ENCODE assay signal across 1 cellular context in genomic region chr17:21042434-21043295, GRCh38.
TF ChIP-seq lines count a peak whose summit lies in the region.

Gene USP22, minus strand, starts transcription at chr17:21043011. Its CDS starts 176 bp downstream, at chr17:21042835.

TF ChIP-seq in K562, 482 proteins besides CTCF, POLR2A, EP300 and RAD21 (continued from another document and continues in another):
- no peak for TF ChIP-seq ZNF830 (CRISPR knock-in tag; IDR thresholded peaks at IDR 0.05)
- no peak for TF ChIP-seq ARID3A (IDR thresholded peaks at IDR 0.05; ENCODE audit: borderline replicate concordance, low read depth, low read length)
- TF ChIP-seq BRD4 (IDR thresholded peaks at IDR 0.05): no peak
- 0 out of 2 replicates have a peak, but pooled peaks have one; percentile 37 for TF ChIP-seq TOE1 (IDR thresholded peaks at IDR 0.05; ENCODE audit: borderline replicate concordance)
- no peak for TF ChIP-seq TOE1 (CRISPR knock-in tag; IDR thresholded peaks at IDR 0.05; ENCODE audit: borderline replicate concordance, low read depth)
- no peak for TF ChIP-seq HOXB6 (CRISPR knock-in tag; IDR thresholded peaks at IDR 0.05; ENCODE audit: borderline replicate concordance)
- no peak for TF ChIP-seq MEF2A (IDR thresholded peaks at IDR 0.05; ENCODE audit: control insufficient read depth, low read depth, low read length)
- TF ChIP-seq NR3C1 (CRISPR knock-in tag; IDR thresholded peaks at IDR 0.05): no peak
- TF ChIP-seq NUFIP1 (IDR thresholded peaks at IDR 0.05; ENCODE audit: partially characterized antibody): no peak
- no peak for TF ChIP-seq SP2 (IDR thresholded peaks at IDR 0.05; ENCODE audit: extremely low read depth, low read depth, low read length, poor library complexity, severe bottlenecking)
- TF ChIP-seq SIX5 (IDR thresholded peaks at IDR 0.05; ENCODE audit: borderline replicate concordance in 1 of 2, insufficient read depth in 1 of 2, low read depth in 1 of 2, low read length in 2 of 2): no peak
- no peak for TF ChIP-seq FUS (optimal IDR thresholded peaks at IDR 0.05; ENCODE audit: low read depth, low read length)
- TF ChIP-seq EWSR1 (IDR thresholded peaks at IDR 0.05; ENCODE audit: borderline replicate concordance, low read depth, partially characterized antibody): no peak
- TF ChIP-seq NR0B1 (IDR thresholded peaks at IDR 0.05; ENCODE audit: partially characterized antibody): no peak
- no peak for TF ChIP-seq DACH1 (IDR thresholded peaks at IDR 0.05; ENCODE audit: partially characterized antibody)
- TF ChIP-seq, protein P1, sequence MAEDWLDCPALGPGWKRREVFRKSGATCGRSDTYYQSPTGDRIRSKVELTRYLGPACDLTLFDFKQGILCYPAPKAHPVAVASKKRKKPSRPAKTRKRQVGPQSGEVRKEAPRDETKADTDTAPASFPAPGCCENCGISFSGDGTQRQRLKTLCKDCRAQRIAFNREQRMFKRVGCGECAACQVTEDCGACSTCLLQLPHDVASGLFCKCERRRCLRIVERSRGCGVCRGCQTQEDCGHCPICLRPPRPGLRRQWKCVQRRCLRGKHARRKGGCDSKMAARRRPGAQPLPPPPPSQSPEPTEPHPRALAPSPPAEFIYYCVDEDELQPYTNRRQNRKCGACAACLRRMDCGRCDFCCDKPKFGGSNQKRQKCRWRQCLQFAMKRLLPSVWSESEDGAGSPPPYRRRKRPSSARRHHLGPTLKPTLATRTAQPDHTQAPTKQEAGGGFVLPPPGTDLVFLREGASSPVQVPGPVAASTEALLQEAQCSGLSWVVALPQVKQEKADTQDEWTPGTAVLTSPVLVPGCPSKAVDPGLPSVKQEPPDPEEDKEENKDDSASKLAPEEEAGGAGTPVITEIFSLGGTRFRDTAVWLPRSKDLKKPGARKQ (CRISPR knock-in tag; IDR thresholded peaks at IDR 0.05): no peak
- peak; percentile 68; the same call in 1 of the 2 replicates for TF ChIP-seq PHF8 (IDR thresholded peaks at IDR 0.05; ENCODE audit: borderline replicate concordance, low read length)
- no peak for TF ChIP-seq ZNF444 (CRISPR knock-in tag; IDR thresholded peaks at IDR 0.05)
- TF ChIP-seq RNF2 (IDR thresholded peaks at IDR 0.05): peak; percentile 45; the same call in 1 of the 2 replicates
- TF ChIP-seq KDM5B (IDR thresholded peaks at IDR 0.05; ENCODE audit: insufficient replicate concordance, low read depth, low read length): peak; percentile 40
- TF ChIP-seq JUN (IDR thresholded peaks at IDR 0.05; ENCODE audit: borderline replicate concordance, low read depth, low read length): no peak; the same call in 1 of the 2 replicates
- TF ChIP-seq JUN (CRISPR knock-in tag; IDR thresholded peaks at IDR 0.05; ENCODE audit: borderline replicate concordance): no peak; the same call in 1 of the 2 replicates
- no peak for TF ChIP-seq KLF16 (IDR thresholded peaks at IDR 0.05)
- TF ChIP-seq POU5F1 (IDR thresholded peaks at IDR 0.05; ENCODE audit: borderline replicate concordance, low read depth, low read length, partially characterized antibody): no peak
- peak; percentile 46 for TF ChIP-seq PRPF4 (IDR thresholded peaks at IDR 0.05; ENCODE audit: insufficient read depth, low read depth, low read length, poor library complexity, severe bottlenecking)
- no peak for TF ChIP-seq ZBTB43 (CRISPR knock-in tag; IDR thresholded peaks at IDR 0.05)
- TF ChIP-seq ZNF253 (CRISPR knock-in tag; conservative IDR thresholded peaks at IDR 0.05): no peak
- no peak for TF ChIP-seq GTF2B (IDR thresholded peaks at IDR 0.05; ENCODE audit: extremely low read depth, insufficient read length)
- no peak for TF ChIP-seq ZFP1 (CRISPR knock-in tag; IDR thresholded peaks at IDR 0.05)
- peak; percentile 39; the same call in 1 of the 2 replicates for TF ChIP-seq NCOR1 (IDR thresholded peaks at IDR 0.05)
- TF ChIP-seq ZNF224 (CRISPR knock-in tag; IDR thresholded peaks at IDR 0.05): no peak
- TF ChIP-seq THRAP3 (IDR thresholded peaks at IDR 0.05; ENCODE audit: borderline replicate concordance): no peak
- no peak for TF ChIP-seq ZSCAN29 (IDR thresholded peaks at IDR 0.05)
- TF ChIP-seq ETV1 (tag; conservative IDR thresholded peaks at IDR 0.05; ENCODE audit: low read depth): no peak
- no peak for TF ChIP-seq CBX2 (IDR thresholded peaks at IDR 0.05; ENCODE audit: insufficient read depth, low read length, poor library complexity, severe bottlenecking)
- TF ChIP-seq ATF1 (CRISPR knock-in tag; IDR thresholded peaks at IDR 0.05): no peak
- no peak for TF ChIP-seq ATF1 (tag; IDR thresholded peaks at IDR 0.05)
- no peak for TF ChIP-seq SNAPC5 (CRISPR knock-in tag; IDR thresholded peaks at IDR 0.05)
- TF ChIP-seq ZNF384 (IDR thresholded peaks at IDR 0.05; ENCODE audit: low read depth, low read length): no peak
- TF ChIP-seq ZFPM2 (CRISPR knock-in tag; IDR thresholded peaks at IDR 0.05): no peak
- TF ChIP-seq SNIP1 (IDR thresholded peaks at IDR 0.05; ENCODE audit: low read depth): no peak
- TF ChIP-seq, protein P2, sequence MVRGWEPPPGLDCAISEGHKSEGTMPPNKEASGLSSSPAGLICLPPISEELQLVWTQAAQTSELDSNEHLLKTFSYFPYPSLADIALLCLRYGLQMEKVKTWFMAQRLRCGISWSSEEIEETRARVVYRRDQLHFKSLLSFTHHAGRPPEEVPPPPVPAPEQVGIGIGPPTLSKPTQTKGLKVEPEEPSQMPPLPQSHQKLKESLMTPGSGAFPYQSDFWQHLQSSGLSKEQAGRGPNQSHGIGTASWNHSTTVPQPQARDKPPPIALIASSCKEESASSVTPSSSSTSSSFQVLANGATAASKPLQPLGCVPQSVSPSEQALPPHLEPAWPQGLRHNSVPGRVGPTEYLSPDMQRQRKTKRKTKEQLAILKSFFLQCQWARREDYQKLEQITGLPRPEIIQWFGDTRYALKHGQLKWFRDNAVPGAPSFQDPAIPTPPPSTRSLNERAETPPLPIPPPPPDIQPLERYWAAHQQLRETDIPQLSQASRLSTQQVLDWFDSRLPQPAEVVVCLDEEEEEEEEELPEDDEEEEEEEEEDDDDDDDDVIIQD (CRISPR knock-in tag; IDR thresholded peaks at IDR 0.05): no peak
- TF ChIP-seq DMBX1 (CRISPR knock-in tag; IDR thresholded peaks at IDR 0.05; ENCODE audit: borderline replicate concordance): no peak
- TF ChIP-seq ZNF316 (IDR thresholded peaks at IDR 0.05): no peak
- no peak for TF ChIP-seq PTTG1 (tag; IDR thresholded peaks at IDR 0.05; ENCODE audit: low read depth)
- TF ChIP-seq ZHX1 (conservative IDR thresholded peaks at IDR 0.05; ENCODE audit: low read length): no peak
- TF ChIP-seq SRSF1 (IDR thresholded peaks at IDR 0.05; ENCODE audit: low read depth, low read length): no peak
- TF ChIP-seq TAL1 (IDR thresholded peaks at IDR 0.05): no peak
- TF ChIP-seq ZNF184 (CRISPR knock-in tag; IDR thresholded peaks at IDR 0.05): no peak
- no peak for TF ChIP-seq NCOA2 (IDR thresholded peaks at IDR 0.05; ENCODE audit: partially characterized antibody in 2 of 2)
- no peak for TF ChIP-seq DIDO1 (tag; IDR thresholded peaks at IDR 0.05; ENCODE audit: low read depth)
- no peak for TF ChIP-seq EZH2 (IDR thresholded peaks at IDR 0.05; ENCODE audit: borderline replicate concordance, low read depth, low read length)
- TF ChIP-seq TRIM24 (IDR thresholded peaks at IDR 0.05): 0 out of 4 replicates have a peak, but pooled peaks of 1 of the 2 experiments have one; percentile 36
- peak; percentile 88 for TF ChIP-seq ZFX (CRISPR knock-in tag; IDR thresholded peaks at IDR 0.05)
- TF ChIP-seq NFIC (IDR thresholded peaks at IDR 0.05): 0 out of 2 replicates have a peak, but pooled peaks have one; percentile 10
